1 cellular context compared by ENCODE assay signal in genomic region chr5:95969646-95970358, GRCh38.
TF ChIP-seq lines count a peak whose summit lies in the region.

No MANE protein-coding gene starts in this region.

TF ChIP-seq in HepG2, 621 proteins besides CTCF, POLR2A, EP300 and RAD21 (continued from another document and continues in another):
- TF ChIP-seq TFDP1 (CRISPR knock-in tag; IDR thresholded peaks at IDR 0.05; ENCODE audit: borderline replicate concordance) = no peak
- TF ChIP-seq STAG1 (CRISPR knock-in tag; IDR thresholded peaks at IDR 0.05) = peak; percentile 31; the same call in 1 of the 2 replicates
- TF ChIP-seq RBM22 (optimal IDR thresholded peaks at IDR 0.05; ENCODE audit: low read length) = no peak
- 0 out of 2 replicates have a peak, but pooled peaks have one; percentile 42 for TF ChIP-seq ZNF12 (CRISPR knock-in tag; IDR thresholded peaks at IDR 0.05)
- TF ChIP-seq MIXL1 (CRISPR knock-in tag; IDR thresholded peaks at IDR 0.05) = peak; percentile 79; the same call in 1 of the 2 replicates
- TF ChIP-seq FOXP4 (CRISPR knock-in tag; IDR thresholded peaks at IDR 0.05) = peak; percentile 82
- 0 out of 2 replicates have a peak, but pooled peaks have one; percentile 68 for TF ChIP-seq IRF2 (CRISPR knock-in tag; IDR thresholded peaks at IDR 0.05)
- TF ChIP-seq MXI1 (IDR thresholded peaks at IDR 0.05; ENCODE audit: borderline replicate concordance, low read depth, low read length) = no peak
- peak; percentile 63; the same call in 1 of the 2 replicates for TF ChIP-seq ZBTB34 (CRISPR knock-in tag; IDR thresholded peaks at IDR 0.05)
- 0 out of 2 replicates have a peak, but pooled peaks have one; percentile 41 for TF ChIP-seq YEATS4 (CRISPR knock-in tag; IDR thresholded peaks at IDR 0.05; ENCODE audit: borderline replicate concordance)
- TF ChIP-seq SNRNP70 (IDR thresholded peaks at IDR 0.05; ENCODE audit: low read depth, low read length) = no peak
- peak; percentile 91 for TF ChIP-seq ZNF609 (CRISPR knock-in tag; IDR thresholded peaks at IDR 0.05; ENCODE audit: borderline replicate concordance)
- TF ChIP-seq FOXA1 (IDR thresholded peaks at IDR 0.05) = no peak
- TF ChIP-seq FOXA1 (CRISPR knock-in tag; IDR thresholded peaks at IDR 0.05) = peak; percentile 78; the same call in 1 of the 2 replicates
- TF ChIP-seq TERF1 (CRISPR knock-in tag; IDR thresholded peaks at IDR 0.05) = no peak
- TF ChIP-seq ZNF850 (CRISPR knock-in tag; conservative IDR thresholded peaks at IDR 0.05) = no peak
- TF ChIP-seq ZNF546 (CRISPR knock-in tag; conservative IDR thresholded peaks at IDR 0.05) = no peak
- TF ChIP-seq KIAA2018 (CRISPR knock-in tag; IDR thresholded peaks at IDR 0.05; ENCODE audit: borderline replicate concordance) = no peak
- TF ChIP-seq KLF6 (CRISPR knock-in tag; IDR thresholded peaks at IDR 0.05) = 0 out of 2 replicates have a peak, but pooled peaks have one; percentile 23
- TF ChIP-seq SP1 (IDR thresholded peaks at IDR 0.05) = no peak
- TF ChIP-seq SP1 (CRISPR knock-in tag; IDR thresholded peaks at IDR 0.05) = no peak
- peak; percentile 88 for TF ChIP-seq ZNF710 (CRISPR knock-in tag; IDR thresholded peaks at IDR 0.05; ENCODE audit: borderline replicate concordance)
- peak; percentile 90; the same call in 1 of the 2 replicates for TF ChIP-seq HMG20A (CRISPR knock-in tag; IDR thresholded peaks at IDR 0.05; ENCODE audit: borderline replicate concordance)
- TF ChIP-seq JUND (CRISPR knock-in tag; IDR thresholded peaks at IDR 0.05) = peak; percentile 21; the same call in 1 of the 2 replicates
- TF ChIP-seq ATF4 (CRISPR knock-in tag; IDR thresholded peaks at IDR 0.05) = peak in 1 of 2 experiments; percentile 34; a peak in 1 of 4 replicates
- TF ChIP-seq KLF11 (CRISPR knock-in tag; IDR thresholded peaks at IDR 0.05) = no peak
- TF ChIP-seq MBD4 (IDR thresholded peaks at IDR 0.05; ENCODE audit: borderline replicate concordance, low read length) = no peak
- peak; percentile 18; the same call in 1 of the 2 replicates for TF ChIP-seq FOXK1 (CRISPR knock-in tag; IDR thresholded peaks at IDR 0.05; ENCODE audit: borderline replicate concordance, low read depth)
- 0 out of 2 replicates have a peak, but pooled peaks have one; percentile 43 for TF ChIP-seq ZMYM2 (CRISPR knock-in tag; IDR thresholded peaks at IDR 0.05)
- TF ChIP-seq SIX1 (CRISPR knock-in tag; IDR thresholded peaks at IDR 0.05; ENCODE audit: borderline replicate concordance) = no peak
- 0 out of 2 replicates have a peak, but pooled peaks have one; percentile 7 for TF ChIP-seq GMEB2 (CRISPR knock-in tag; IDR thresholded peaks at IDR 0.05; ENCODE audit: low read depth)
- TF ChIP-seq CREB1 (IDR thresholded peaks at IDR 0.05) = no peak
- TF ChIP-seq CREB1 (CRISPR knock-in tag; IDR thresholded peaks at IDR 0.05) = peak; percentile 69
